ENCODE assay signal across 10 cellular contexts in the genomic region with DNA sequence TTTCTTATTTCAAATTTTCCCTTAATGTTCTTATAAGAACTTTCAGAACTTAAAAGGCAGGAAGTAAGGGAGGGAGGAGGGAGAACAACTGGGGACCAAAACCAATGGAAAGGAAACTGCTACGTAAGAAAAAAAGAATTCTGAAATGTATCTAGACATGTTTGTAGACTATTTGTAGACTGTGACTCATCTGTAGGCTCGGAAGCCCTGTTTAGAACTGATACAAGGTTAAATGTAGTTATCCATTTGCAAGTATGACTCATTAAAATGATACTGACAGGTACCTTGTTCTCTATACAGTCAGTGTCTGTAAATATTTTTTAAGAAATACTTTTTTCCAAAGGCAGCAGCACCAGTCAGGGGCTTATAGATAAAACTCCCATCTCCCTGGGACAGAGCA.
A peak's percentile ranks its signal among the peaks of the same experiment; 100 is the strongest.
DNase-seq lines count a peak whose midpoint lies in the region; ATAC-seq lines count a peak whose summit lies in the region.
"Had no signal": no experiment of that assay in that cellular context is flagged by ENCODE, and none has a peak within 500 bp of the region (broad histone marks: within the 10 kb centered on the region; RNA-seq: fewer than 3 reads in every experiment).

No MANE protein-coding gene starts in this region.

- intact Hi-C loops in left colon (cut with DNase I, micrococcal nuclease): no loop called here

- ATAC-seq in GM18873 (IDR thresholded peaks at IDR 0.05; ENCODE audit: low FRiP score, unreplicated experiment) (peak; percentile 100), HG02642 (IDR thresholded peaks at IDR 0.05; ENCODE audit: poor library complexity, unreplicated experiment) (peak; percentile 98), left colon (peak; percentile 35)

- DNase-seq in HT-29 (ENCODE audit: low spot score) (peak; percentile 18), left colon (no peak), NCI-H1930 (lab: John Stamatoyannopoulos, UW) (no peak), NCI-H187 treated with DMSO at 0.1 percent for 48 hours (lab: John Stamatoyannopoulos, UW) (no peak), NCI-H2029 treated with DMSO at 0.1 percent for 48 hours (lab: John Stamatoyannopoulos, UW) (no peak), T1000 (lab: John Stamatoyannopoulos, UW) (no peak)
- DNase-seq: KBM-7, SHP77 had no signal

Comparison
In these comparisons a context has a peak if more than half of its experiments do, and no peak if none do; other contexts are left out.
1. ATAC-seq: peak in every context shown above with its lines; median percentile 100 in GM18873; 98 in HG02642; 35 in left colon.